Comparison of ENCODE assay signal across 14 cellular contexts in genomic region chr7:22278660-22279059, GRCh38.
DNase-seq lines count a peak whose midpoint lies in the region.
"Had no signal": no experiment of that assay in that cellular context is flagged by ENCODE, and none has a peak within 500 bp of the region (broad histone marks: within the 10 kb centered on the region; RNA-seq: fewer than 3 reads in every experiment).

No MANE protein-coding gene starts in this region.

- DNase-seq in NCI-H748 (lab: John Stamatoyannopoulos, UW; ENCODE audit: unreplicated experiment) (peak; percentile 10), NCI-H748 treated with DMSO at 0.1 percent for 48 hours (lab: John Stamatoyannopoulos, UW) (no peak), NCI-H2029 (lab: John Stamatoyannopoulos, UW) (peak; percentile 22), dermis blood vessel endothelial cell (peak; percentile 49), GOT3 (lab: John Stamatoyannopoulos, UW) (no peak), NCI-H187 treated with DMSO at 0.1 percent for 48 hours (lab: John Stamatoyannopoulos, UW) (no peak), NAMALWA (ENCODE audit: low spot score) (no peak)
- DNase-seq: EL, GF-D8, MV-4-11, NCI-H1417 treated with DMSO at 0.1 percent for 48 hours, NCI-H446 treated with DMSO at 0.1 percent for 48 hours, NCI-H526 treated with DMSO at 0.1 percent for 48 hours, Peyer's patch had no signal

Comparison
In these comparisons a context has a peak if more than half of its experiments do, and no peak if none do; other contexts are left out.
1. DNase-seq: peak in NCI-H748 (single experiment), NCI-H2029 (single experiment) and dermis blood vessel endothelial cell (single experiment); none in NCI-H748 treated with DMSO at 0.1 percent for 48 hours (single experiment), GOT3 (single experiment), NCI-H187 treated with DMSO at 0.1 percent for 48 hours (single experiment) and NAMALWA (single experiment).